21 cellular contexts compared by ENCODE assay signal in genomic region chr5:71597001-71597400, GRCh38.
"Had no signal": no experiment of that assay in that cellular context is flagged by ENCODE, and none has a peak within 500 bp of the region (broad histone marks: within the 10 kb centered on the region; RNA-seq: fewer than 3 reads in every experiment).

No MANE protein-coding gene starts in this region.

- H3K9me3 Mint-ChIP-seq: activated T-cell treated with anti-CD3 and anti-CD28 coated beads, Interleukin-2, amount 50 U/mL, for 4 hours; nephron; stimulated activated naive B cell treated with anti-CD40 and anti-IgM and Interleukin-4, amounts not matched to agents 10 μg/mL and 1 μg/mL and 100 μg/mL, for 72 hours had no signal

- H3K9me3 ChIP-seq: right lobe of liver, SJSA1, tibial artery had no signal

- ATAC-seq: activated T-cell treated with anti-CD3 and anti-CD28 coated beads, Interleukin-2, amount 50 U/mL, for 4 hours; right lobe of liver; stimulated activated naive B cell treated with anti-CD40 and anti-IgM and Interleukin-4, amounts not matched to agents 10 μg/mL and 1 μg/mL and 100 μg/mL, for 72 hours had no signal

- H3K27me3 ChIP-seq: cardiac muscle cell, hepatocyte, right lobe of liver, SJSA1, tibial artery had no signal

- H3K27ac ChIP-seq: cardiac muscle cell, epithelial cell of prostate, hepatocyte, parathyroid adenoma, right lobe of liver, SJSA1, tibial artery, VCaP had no signal

- DNase-seq: activated CD4-positive, alpha-beta T cell treated with anti-CD3 and anti-CD28 coated beads, Interleukin-2, amount 50 U/mL, for 4 hours; activated CD4-positive, CD25-positive, alpha-beta regulatory T cell treated with anti-CD3 and anti-CD28 coated beads, Interleukin-2, amount 50 U/mL, for 72 hours; activated gamma-delta T cell treated with Interleukin-2 at 50 U/mL for 16 hours; activated T-cell treated with anti-CD3 and anti-CD28 coated beads, Interleukin-2, amount 50 U/mL, for 4 hours; amniotic stem cell; foreskin fibroblast; mesendoderm; right lobe of liver; stimulated activated CD4-positive, alpha-beta T cell treated with anti-CD3 and anti-CD28 coated beads, Interleukin-4, amount 100 ng/mL, for 1 hour; stimulated activated naive B cell treated with anti-CD40 and anti-IgM and Interleukin-4, amounts not matched to agents 10 μg/mL and 1 μg/mL and 100 μg/mL, for 72 hours; substantia nigra; T-helper 2 cell; tibial artery had no signal

- H3K4me3 Mint-ChIP-seq: activated T-cell treated with anti-CD3 and anti-CD28 coated beads, Interleukin-2, amount 50 U/mL, for 4 hours; nephron; stimulated activated naive B cell treated with anti-CD40 and anti-IgM and Interleukin-4, amounts not matched to agents 10 μg/mL and 1 μg/mL and 100 μg/mL, for 72 hours had no signal

- H3K4me3 ChIP-seq: cardiac muscle cell, hepatocyte, right lobe of liver, SJSA1, smooth muscle cell, tibial artery had no signal

- H3K27me3 Mint-ChIP-seq: stimulated activated naive B cell treated with anti-CD40 and anti-IgM and Interleukin-4, amounts not matched to agents 10 μg/mL and 1 μg/mL and 100 μg/mL, for 72 hours had no signal

- H3K27ac Mint-ChIP-seq: nephron; stimulated activated naive B cell treated with anti-CD40 and anti-IgM and Interleukin-4, amounts not matched to agents 10 μg/mL and 1 μg/mL and 100 μg/mL, for 72 hours had no signal

- H3K4me1 ChIP-seq: parathyroid adenoma had no signal

- H3K4me1 Mint-ChIP-seq: nephron had no signal
